1 cellular context compared by ENCODE assay signal in genomic region chr10:93873427-93874115, GRCh38.
TF ChIP-seq lines count a peak whose summit lies in the region.

No MANE protein-coding gene starts in this region.

TF ChIP-seq in GM23338, 12 proteins besides CTCF, POLR2A, EP300 and RAD21 (continued from another document):
- TF ChIP-seq ZNF462 (CRISPR knock-in tag; IDR thresholded peaks at IDR 0.05) (no peak), ZNF331 (CRISPR knock-in tag; IDR thresholded peaks at IDR 0.05; ENCODE audit: low read depth) (no peak), ZNF114 (CRISPR knock-in tag; IDR thresholded peaks at IDR 0.05) (no peak), EZH2 (IDR thresholded peaks at IDR 0.05; ENCODE audit: low read depth, unreplicated experiment) (no peak)
